Comparison of ENCODE assay signal across 18 cellular contexts in the genomic region with DNA sequence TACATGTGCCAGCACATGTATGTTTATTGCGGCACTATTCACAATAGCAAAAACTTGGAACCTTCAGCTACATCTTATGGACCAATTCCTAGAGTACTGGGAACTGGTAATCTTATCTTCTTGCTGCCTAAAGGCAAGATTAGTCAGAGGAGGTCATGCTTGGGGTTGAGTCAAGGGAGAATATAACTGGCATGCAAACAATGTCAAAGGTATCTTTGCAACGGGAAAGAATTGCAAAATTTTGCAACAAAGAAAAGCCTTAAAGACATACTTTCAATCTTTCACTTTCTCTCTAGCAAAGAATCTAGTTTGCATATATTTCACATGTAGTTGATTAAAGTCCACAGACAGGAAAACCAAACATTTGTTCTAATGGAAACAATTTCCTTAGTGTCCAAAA.
DNase-seq lines count a peak whose midpoint lies in the region; ATAC-seq, FAIRE-seq and TF ChIP-seq lines count a peak whose summit lies in the region.
"Had no signal": no experiment of that assay in that cellular context is flagged by ENCODE, and none has a peak within 500 bp of the region (broad histone marks: within the 10 kb centered on the region; RNA-seq: fewer than 3 reads in every experiment).

No MANE protein-coding gene starts in this region.

- no peak overlapping the region for H3K27ac ChIP-seq in epithelial cell of prostate
- no peak overlapping the region for H3K27ac ChIP-seq in CD4-positive, alpha-beta T cell (ENCODE audit: low read depth, low read length)
- H3K27ac ChIP-seq: upper lobe of left lung had no signal

- no peak for ATAC-seq in activated CD4-positive, alpha-beta T cell treated with anti-CD3 and anti-CD28 coated beads for 36 hours
- no peak for ATAC-seq in GM21723 (IDR thresholded peaks at IDR 0.05; ENCODE audit: unreplicated experiment)
- ATAC-seq in CD4-positive, alpha-beta T cell (ENCODE audit: poor library complexity), result no peak
- ATAC-seq: activated CD4-positive, CD25-positive, alpha-beta regulatory T cell treated with anti-CD3 and anti-CD28 coated beads, Interleukin-2, amount 50 U/mL, for 24 hours; left ventricle myocardium superior; natural killer cell treated with Interleukin-12 subunit alpha and Interleukin-12 subunit beta and Interleukin-15 and Interleukin-18, amount 100 ng/mL, for 72 hours had no signal

- intact Hi-C loops in activated CD4-positive, alpha-beta T cell treated with anti-CD3 and anti-CD28 coated beads for 36 hours (cut with DNase I, micrococcal nuclease), result no loop called here
- intact Hi-C loops in CD4-positive, alpha-beta T cell (cut with DNase I, micrococcal nuclease), result no loop called here

- peaks cover 79% of the 10 kb centered on the region for H3K4me1 Mint-ChIP-seq in osteocyte (ENCODE audit: unreplicated experiment)
- no peaks in the 10 kb centered on the region for H3K4me1 Mint-ChIP-seq in activated CD4-positive, alpha-beta T cell treated with anti-CD3 and anti-CD28 coated beads for 36 hours
- no peaks in the 10 kb centered on the region for H3K4me1 Mint-ChIP-seq in CD4-positive, alpha-beta T cell (ENCODE audit: low read depth)
- H3K4me1 Mint-ChIP-seq: activated naive CD4-positive, alpha-beta T cell treated with anti-CD3 and anti-CD28 coated beads, Interleukin-2, amount 10 ng/mL, durations not matched to agents 7 days and 5 days; CD8-positive, alpha-beta memory T cell had no signal

- CTCF ChIA-PET in activated CD4-positive, alpha-beta T cell treated with anti-CD3 and anti-CD28 coated beads for 36 hours (lab: Charles Lee), result interaction anchor here (0.6 kb wide), 1 partner anchor 1731 kb away, joined by 3 read pairs; no protein-coding TSS in a partner anchor
- CTCF ChIA-PET in CD4-positive, alpha-beta T cell (lab: Charles Lee), result no interaction called here

- H3K27ac Mint-ChIP-seq in osteocyte (ENCODE audit: unreplicated experiment), result peak overlapping the region; percentile 72
- no peak overlapping the region for H3K27ac Mint-ChIP-seq in activated CD4-positive, alpha-beta T cell treated with anti-CD3 and anti-CD28 coated beads for 36 hours
- no peak overlapping the region for H3K27ac Mint-ChIP-seq in CD4-positive, alpha-beta T cell
- H3K27ac Mint-ChIP-seq: activated naive CD4-positive, alpha-beta T cell treated with anti-CD3 and anti-CD28 coated beads, Interleukin-2, amount 10 ng/mL, durations not matched to agents 7 days and 5 days; CD8-positive, alpha-beta memory T cell; natural killer cell treated with Interleukin-12 subunit alpha and Interleukin-12 subunit beta and Interleukin-15 and Interleukin-18, amount 100 ng/mL, for 72 hours had no signal

- H3K9me3 Mint-ChIP-seq in osteocyte (ENCODE audit: unreplicated experiment), result no peaks in the 10 kb centered on the region
- no peaks in the 10 kb centered on the region for H3K9me3 Mint-ChIP-seq in activated CD4-positive, alpha-beta T cell treated with anti-CD3 and anti-CD28 coated beads for 36 hours (ENCODE audit: low read depth)
- no peaks in the 10 kb centered on the region for H3K9me3 Mint-ChIP-seq in CD4-positive, alpha-beta T cell
- H3K9me3 Mint-ChIP-seq: activated naive CD4-positive, alpha-beta T cell treated with anti-CD3 and anti-CD28 coated beads, Interleukin-2, amount 10 ng/mL, durations not matched to agents 7 days and 5 days had no signal

- H3K4me3 Mint-ChIP-seq in osteocyte (ENCODE audit: unreplicated experiment), result peak overlapping the region; percentile 2
- H3K4me3 Mint-ChIP-seq in activated CD4-positive, alpha-beta T cell treated with anti-CD3 and anti-CD28 coated beads for 36 hours, result no peak overlapping the region
- H3K4me3 Mint-ChIP-seq in CD4-positive, alpha-beta T cell, result no peak overlapping the region
- H3K4me3 Mint-ChIP-seq: activated naive CD4-positive, alpha-beta T cell treated with anti-CD3 and anti-CD28 coated beads, Interleukin-2, amount 10 ng/mL, durations not matched to agents 7 days and 5 days; CD8-positive, alpha-beta memory T cell; natural killer cell treated with Interleukin-12 subunit alpha and Interleukin-12 subunit beta and Interleukin-15 and Interleukin-18, amount 100 ng/mL, for 72 hours had no signal

- H3K36me3 Mint-ChIP-seq in osteocyte (ENCODE audit: unreplicated experiment), result peaks cover 9% of the 10 kb centered on the region
- no peaks in the 10 kb centered on the region for H3K36me3 Mint-ChIP-seq in activated CD4-positive, alpha-beta T cell treated with anti-CD3 and anti-CD28 coated beads for 36 hours (ENCODE audit: low read depth)
- H3K36me3 Mint-ChIP-seq in CD4-positive, alpha-beta T cell (ENCODE audit: low read depth), result no peaks in the 10 kb centered on the region
- H3K36me3 Mint-ChIP-seq: activated naive CD4-positive, alpha-beta T cell treated with anti-CD3 and anti-CD28 coated beads, Interleukin-2, amount 10 ng/mL, durations not matched to agents 7 days and 5 days; CD8-positive, alpha-beta memory T cell; natural killer cell treated with Interleukin-12 subunit alpha and Interleukin-12 subunit beta and Interleukin-15 and Interleukin-18, amount 100 ng/mL, for 72 hours had no signal

- DNase-seq in ELR (ENCODE audit: low read depth) (peak; percentile 68), RCC 7860 (ENCODE audit: low spot score) (peak; percentile 18), epithelial cell of prostate (ENCODE audit: low read depth, low spot score) (peak; percentile 6), osteocyte (ENCODE audit: extremely low spot score, unreplicated experiment) (no peak), KG1 (lab: John Stamatoyannopoulos, UW) (no peak)
- no peak for DNase-seq in activated CD4-positive, alpha-beta T cell treated with anti-CD3 and anti-CD28 coated beads for 36 hours
- DNase-seq in CD4-positive, alpha-beta T cell, result no peak
- DNase-seq: activated naive CD4-positive, alpha-beta T cell treated with anti-CD3 and anti-CD28 coated beads, Interleukin-2, amount 10 ng/mL, durations not matched to agents 7 days and 5 days; CD8-positive, alpha-beta memory T cell; GDM1; left ventricle myocardium superior; NCI-H1105 treated with DMSO at 0.1 percent for 48 hours; NCI-H446 treated with DMSO at 0.1 percent for 48 hours; stimulated activated CD4-positive, alpha-beta T cell treated with anti-CD3 and anti-CD28 coated beads, Interleukin-4, amount 100 ng/mL, for 4 hours; upper lobe of left lung had no signal

- FAIRE-seq in RCC 7860 (lab: Jason Lieb, UNC), result no peak

- H3K9me3 ChIP-seq in CD4-positive, alpha-beta T cell (ENCODE audit: control insufficient read depth, low read length), result no peaks in the 10 kb centered on the region
- H3K9me3 ChIP-seq: upper lobe of left lung had no signal

- no peak for TF ChIP-seq CTCF in osteocyte (IDR thresholded peaks at IDR 0.05)
- no peak for TF ChIP-seq CTCF in CD4-positive, alpha-beta T cell (IDR thresholded peaks at IDR 0.05)

- POLR2A ChIA-PET in activated CD4-positive, alpha-beta T cell treated with anti-CD3 and anti-CD28 coated beads for 36 hours (lab: Charles Lee), result no interaction called here
- POLR2A ChIA-PET in CD4-positive, alpha-beta T cell (lab: Charles Lee), result no interaction called here

- no peaks in the 10 kb centered on the region for H3K27me3 ChIP-seq in CD4-positive, alpha-beta T cell (ENCODE audit: control insufficient read depth, insufficient read depth, low read length)
- H3K27me3 ChIP-seq: upper lobe of left lung had no signal

- no peaks in the 10 kb centered on the region for H3K27me3 Mint-ChIP-seq in osteocyte (ENCODE audit: unreplicated experiment)
- no peaks in the 10 kb centered on the region for H3K27me3 Mint-ChIP-seq in activated CD4-positive, alpha-beta T cell treated with anti-CD3 and anti-CD28 coated beads for 36 hours
- H3K27me3 Mint-ChIP-seq in CD4-positive, alpha-beta T cell, result no peaks in the 10 kb centered on the region
- H3K27me3 Mint-ChIP-seq: activated naive CD4-positive, alpha-beta T cell treated with anti-CD3 and anti-CD28 coated beads, Interleukin-2, amount 10 ng/mL, durations not matched to agents 7 days and 5 days; CD8-positive, alpha-beta memory T cell; natural killer cell treated with Interleukin-12 subunit alpha and Interleukin-12 subunit beta and Interleukin-15 and Interleukin-18, amount 100 ng/mL, for 72 hours had no signal

Comparison
In these comparisons a context has a peak if more than half of its experiments do, and no peak if none do; other contexts are left out.
1. DNase-seq: peak in ELR (single experiment), RCC 7860 (single experiment) and epithelial cell of prostate (single experiment); none in osteocyte (single experiment), KG1 (single experiment), activated CD4-positive, alpha-beta T cell treated with anti-CD3 and anti-CD28 coated beads for 36 hours (single experiment) and CD4-positive, alpha-beta T cell (0 of 10).